In the genomic region with DNA sequence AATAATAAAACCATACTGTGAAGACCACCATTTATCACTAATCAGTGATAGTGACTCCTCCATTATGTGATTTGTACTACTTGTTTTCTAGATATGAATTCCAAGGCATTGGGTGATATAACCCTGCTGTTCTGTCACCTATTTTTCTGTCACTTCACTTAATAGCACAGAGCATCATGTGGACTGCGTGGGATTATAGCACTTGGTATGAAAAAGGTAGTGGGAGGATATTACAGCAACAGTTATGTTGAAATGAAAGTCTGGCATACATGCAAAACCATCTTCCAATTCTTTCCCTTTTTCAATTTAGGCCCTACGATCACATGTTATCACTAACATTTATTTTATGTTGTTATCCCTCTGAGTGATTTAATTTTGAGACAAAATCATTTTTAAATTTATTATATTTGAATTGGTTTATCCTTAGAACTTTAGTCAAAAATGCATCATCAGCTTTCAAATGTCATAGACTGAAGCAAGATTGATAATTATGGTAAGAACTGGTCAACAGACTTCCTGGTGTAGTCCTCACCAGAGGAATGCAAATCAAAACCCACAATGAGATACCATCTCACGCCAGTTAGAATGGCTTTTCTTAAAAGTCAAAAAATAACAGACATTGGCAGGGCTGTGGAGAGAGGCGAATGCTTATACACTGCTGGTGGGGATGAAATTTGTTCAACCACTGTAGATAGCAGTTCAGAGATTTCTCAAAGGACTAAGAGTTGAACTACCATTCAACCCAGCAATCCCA, we compare ENCODE assay signal across 17 cellular contexts.
"Had no signal": no experiment of that assay in that cellular context is flagged by ENCODE, and none has a peak within 500 bp of the region (broad histone marks: within the 10 kb centered on the region; RNA-seq: fewer than 3 reads in every experiment).

No MANE protein-coding gene starts in this region.

- H3K4me3 ChIP-seq: hepatocyte, smooth muscle cell, thyroid gland had no signal

- H3K79me2 ChIP-seq: hepatocyte, parathyroid adenoma had no signal

- H3K9me3 ChIP-seq: thyroid gland had no signal

- H3K36me3 ChIP-seq: thyroid gland had no signal

- H3K27ac ChIP-seq: foreskin keratinocyte, hepatocyte, parathyroid adenoma, thyroid gland had no signal

- H3K9me3 Mint-ChIP-seq: activated naive CD4-positive, alpha-beta T cell treated with anti-CD3 and anti-CD28 coated beads, Interleukin-2, amount 10 ng/mL, durations not matched to agents 7 days and 5 days; activated T-cell treated with anti-CD3 and anti-CD28 coated beads, Interleukin-2, amount 50 U/mL, for 4 hours; natural killer cell had no signal

- H3K4me1 ChIP-seq: parathyroid adenoma had no signal

- H3K4me2 ChIP-seq: hepatocyte, smooth muscle cell had no signal

- H3K27me3 Mint-ChIP-seq: activated naive CD4-positive, alpha-beta T cell treated with anti-CD3 and anti-CD28 coated beads, Interleukin-2, amount 10 ng/mL, durations not matched to agents 7 days and 5 days; effector memory CD8-positive, alpha-beta T cell; stimulated activated naive B cell treated with anti-CD40 and anti-IgM and Interleukin-4, amounts not matched to agents 10 μg/mL and 1 μg/mL and 100 μg/mL, for 72 hours had no signal

- H3K36me3 Mint-ChIP-seq: activated naive CD4-positive, alpha-beta T cell treated with anti-CD3 and anti-CD28 coated beads, Interleukin-2, amount 10 ng/mL, durations not matched to agents 7 days and 5 days; natural killer cell had no signal

- DNase-seq: activated CD4-positive, alpha-beta T cell treated with anti-CD3 and anti-CD28 coated beads, Interleukin-2, amount 50 U/mL, for 1 hour; activated CD8-positive, alpha-beta memory T cell treated with anti-CD3 and anti-CD28 coated beads, Interleukin-2, amount 50 U/mL, for 4 hours; activated naive CD4-positive, alpha-beta T cell treated with anti-CD3 and anti-CD28 coated beads, Interleukin-2, amount 10 ng/mL, durations not matched to agents 7 days and 5 days; activated T-cell treated with anti-CD3 and anti-CD28 coated beads, Interleukin-2, amount 50 U/mL, for 4 hours; effector memory CD8-positive, alpha-beta T cell; foreskin keratinocyte; left cardiac atrium; mesendoderm; natural killer cell; stimulated activated CD4-positive, alpha-beta T cell treated with anti-CD3 and anti-CD28 coated beads, Interleukin-4, amount 100 ng/mL, for 24 hours; stimulated activated naive B cell treated with anti-CD40 and anti-IgM and Interleukin-4, amounts not matched to agents 10 μg/mL and 1 μg/mL and 100 μg/mL, for 72 hours; thyroid gland had no signal

- H3K9ac ChIP-seq: parathyroid adenoma had no signal

- H3K27ac Mint-ChIP-seq: activated naive CD4-positive, alpha-beta T cell treated with anti-CD3 and anti-CD28 coated beads, Interleukin-2, amount 10 ng/mL, durations not matched to agents 7 days and 5 days; effector memory CD8-positive, alpha-beta T cell; natural killer cell; stimulated activated naive B cell treated with anti-CD40 and anti-IgM and Interleukin-4, amounts not matched to agents 10 μg/mL and 1 μg/mL and 100 μg/mL, for 72 hours had no signal

- ATAC-seq: activated CD4-positive, CD25-positive, alpha-beta regulatory T cell treated with anti-CD3 and anti-CD28 coated beads, Interleukin-2, amount 50 U/mL, for 24 hours; activated T-cell treated with anti-CD3 and anti-CD28 coated beads, Interleukin-2, amount 50 U/mL, for 4 hours; effector memory CD8-positive, alpha-beta T cell; foreskin keratinocyte; left cardiac atrium; natural killer cell; sciatic nerve; stimulated activated naive B cell treated with anti-CD40 and anti-IgM and Interleukin-4, amounts not matched to agents 10 μg/mL and 1 μg/mL and 100 μg/mL, for 72 hours had no signal

- H3K4me3 Mint-ChIP-seq: activated naive CD4-positive, alpha-beta T cell treated with anti-CD3 and anti-CD28 coated beads, Interleukin-2, amount 10 ng/mL, durations not matched to agents 7 days and 5 days; activated T-cell treated with anti-CD3 and anti-CD28 coated beads, Interleukin-2, amount 50 U/mL, for 4 hours; effector memory CD8-positive, alpha-beta T cell; natural killer cell; stimulated activated naive B cell treated with anti-CD40 and anti-IgM and Interleukin-4, amounts not matched to agents 10 μg/mL and 1 μg/mL and 100 μg/mL, for 72 hours had no signal

- H3K27me3 ChIP-seq: foreskin keratinocyte, hepatocyte, thyroid gland had no signal

- H2AFZ ChIP-seq: hepatocyte, parathyroid adenoma had no signal
